ENCODE assay signal across 9 cellular contexts in genomic region chr5:33997331-33997983, GRCh38. TPM values are rescaled to one million over a fixed set of nuclear protein-coding genes. Genes with fewer than 3 reads are reported as not detected.
DNase-seq lines count a peak whose midpoint lies in the region; ATAC-seq, FAIRE-seq and TF ChIP-seq lines count a peak whose summit lies in the region.
"Had no signal": no experiment of that assay in that cellular context is flagged by ENCODE, and none has a peak within 500 bp of the region (broad histone marks: within the 10 kb centered on the region; RNA-seq: fewer than 3 reads in every experiment).

No MANE protein-coding gene starts in this region.

- ATAC-seq in HG02885 (IDR thresholded peaks at IDR 0.05; ENCODE audit: poor library complexity, unreplicated experiment): peak; percentile 78
- peak; percentile 40 for ATAC-seq in activated B cell treated with CpG ODN at 0.5 μM for 24 hours (ENCODE audit: low read depth)

- H3K4me3 ChIP-seq in foreskin fibroblast (ENCODE audit: low read depth in 1 of 2, low read length in 2 of 2): no peak overlapping the region

- TF ChIP-seq CTCF in AG09319 (IDR thresholded peaks at IDR 0.05; ENCODE audit: low read depth, low read length) (peak; percentile 74), activated B cell treated with CpG ODN at 0.5 μM for 24 hours (IDR thresholded peaks at IDR 0.05) (no peak), foreskin fibroblast (IDR thresholded peaks at IDR 0.05; ENCODE audit: low read depth, low read length) (peak; percentile 73)

- no peak overlapping the region for H3K27ac Mint-ChIP-seq in activated B cell treated with CpG ODN at 0.5 μM for 24 hours

- H3K36me3 Mint-ChIP-seq in activated B cell treated with CpG ODN at 0.5 μM for 24 hours (ENCODE audit: low read depth): peaks cover 32% of the 10 kb centered on the region

- H3K4me1 Mint-ChIP-seq in activated B cell treated with CpG ODN at 0.5 μM for 24 hours: no peaks in the 10 kb centered on the region

- TF ChIP-seq POLR2A in GM12891 (IDR thresholded peaks at IDR 0.05; ENCODE audit: low read depth, low read length): no peak

- no peaks in the 10 kb centered on the region for H3K9me3 Mint-ChIP-seq in activated B cell treated with CpG ODN at 0.5 μM for 24 hours
- H3K9me3 Mint-ChIP-seq: IgD-negative memory B cell had no signal

- DNase-seq in AG09319 (ENCODE audit: extremely low read depth, low read depth): peak; percentile 82
- no peak for DNase-seq in GM12891 (ENCODE audit: insufficient read length, low spot score)
- DNase-seq in NCI-H2107 treated with DMSO at 0.1 percent for 48 hours (lab: John Stamatoyannopoulos, UW; ENCODE audit: unreplicated experiment): peak; percentile 88
- DNase-seq in activated B cell treated with CpG ODN at 0.5 μM for 24 hours: no peak
- DNase-seq in foreskin fibroblast: peak; percentile 85 to 93
- DNase-seq in occipital lobe (lab: John Stamatoyannopoulos, UW): peak; percentile 28
- DNase-seq in DMS79 (lab: John Stamatoyannopoulos, UW): no peak

- intact Hi-C loops in activated B cell treated with CpG ODN at 0.5 μM for 24 hours (cut with micrococcal nuclease): loop anchor here (1.0 kb wide), 1 partner anchor 10 kb away; no protein-coding TSS in a partner anchor

- POLR2A ChIA-PET in activated B cell treated with CpG ODN at 0.5 μM for 24 hours (lab: Charles Lee): no interaction called here

- CTCF ChIA-PET in activated B cell treated with CpG ODN at 0.5 μM for 24 hours (lab: Charles Lee): interaction anchor here (0.6 to 1.8 kb wide), 8 partner anchors 9 to 467 kb away, joined by 3 to 12 read pairs (median 4); no protein-coding TSS in a partner anchor

- no peak overlapping the region for H3K4me3 Mint-ChIP-seq in activated B cell treated with CpG ODN at 0.5 μM for 24 hours
- H3K4me3 Mint-ChIP-seq: IgD-negative memory B cell had no signal

- no peaks in the 10 kb centered on the region for H3K27me3 Mint-ChIP-seq in activated B cell treated with CpG ODN at 0.5 μM for 24 hours
- H3K27me3 Mint-ChIP-seq: IgD-negative memory B cell had no signal

- FAIRE-seq in GM12891 (lab: Jason Lieb, UNC): peak; percentile 69

TF ChIP-seq in GM12891, 5 proteins besides CTCF, POLR2A, EP300 and RAD21:
- TF ChIP-seq POU2F2 (IDR thresholded peaks at IDR 0.05; ENCODE audit: low read depth, low read length) (no peak), TAF1 (IDR thresholded peaks at IDR 0.05; ENCODE audit: low read depth, low read length) (no peak), PAX5 (IDR thresholded peaks at IDR 0.05; ENCODE audit: insufficient read depth, low read length, severe bottlenecking) (no peak), POLR2AphosphoS5 (IDR thresholded peaks at IDR 0.05; ENCODE audit: low read depth, low read length) (no peak)

RNA-seq across cellular contexts. Expression of gene AMACR, which starts 10.4 kb away (rescaled TPM):
- 5.8 TPM for polyA plus RNA-seq in GM12891 (2012; ENCODE audit: low read depth, missing spikeins)
- total RNA-seq in activated B cell treated with CpG ODN at 0.5 μM for 24 hours (6.0 and 6.5 TPM in 2 replicates), occipital lobe (10.6 TPM)

RNA-seq across cellular contexts. Expression of gene SLC45A2, which starts 13.0 kb away (rescaled TPM):
- polyA plus RNA-seq in GM12891 (2012; ENCODE audit: low read depth, missing spikeins): not detected
- not detected in 2 replicates for total RNA-seq in activated B cell treated with CpG ODN at 0.5 μM for 24 hours
- total RNA-seq in occipital lobe: 0.16 TPM
- polyA plus RNA-seq: IgD-negative memory B cell had no signal

RNA-seq across cellular contexts. Expression of gene C1QTNF3, which starts 45.6 kb away (rescaled TPM):
- 1.1 TPM for polyA plus RNA-seq in GM12891 (2012; ENCODE audit: low read depth, missing spikeins)
- total RNA-seq in activated B cell treated with CpG ODN at 0.5 μM for 24 hours (4.9 and 7.7 TPM in 2 replicates), occipital lobe (11.7 TPM)

Comparison
In these comparisons a context has a peak if more than half of its experiments do, and no peak if none do; other contexts are left out.
1. DNase-seq: peak in AG09319 (single experiment), NCI-H2107 treated with DMSO at 0.1 percent for 48 hours (single experiment), foreskin fibroblast (2 of 2) and occipital lobe (single experiment); none in GM12891 (single experiment), activated B cell treated with CpG ODN at 0.5 μM for 24 hours (single experiment) and DMS79 (single experiment).